In genomic region chr1:22137006-22137720, GRCh38 we compare ENCODE assay signal across 21 cellular contexts. TPM values are rescaled to one million over a fixed set of nuclear protein-coding genes. Genes with fewer than 3 reads are reported as not detected.
DNase-seq lines count a peak whose midpoint lies in the region; ATAC-seq, FAIRE-seq and TF ChIP-seq lines count a peak whose summit lies in the region.
"Had no signal": no experiment of that assay in that cellular context is flagged by ENCODE, and none has a peak within 500 bp of the region (broad histone marks: within the 10 kb centered on the region; RNA-seq: fewer than 3 reads in every experiment).

No MANE protein-coding gene starts in this region.

- H3K9me3 ChIP-seq in liver (ENCODE audit: control insufficient read depth in 4 of 4, low read length in 3 of 4) (no peaks in the 10 kb centered on the region), uterus (no peaks in the 10 kb centered on the region)
- H3K9me3 ChIP-seq: heart left ventricle, left lung had no signal

- TF ChIP-seq POLR2A in uterus (IDR thresholded peaks at IDR 0.05), result no peak

- peak; percentile 95 for FAIRE-seq in bronchial epithelial cell (lab: Jason Lieb, UNC)
- FAIRE-seq: endothelial cell of umbilical vein, G401.6 had no signal

- DNase-seq in Right ventricle myocardium inferior (ENCODE audit: missing footprints), result peak; percentile 53
- DNase-seq in left ventricle myocardium superior, result no peak
- peak; percentile 93 for DNase-seq in bronchial epithelial cell (ENCODE audit: low read depth)
- peak; percentile 78 to 89 for DNase-seq in uterus
- no peak for DNase-seq in GM19238 (ENCODE audit: insufficient read length, low spot score)
- no peak for DNase-seq in type B pancreatic cell (ENCODE audit: extremely low spot score, unreplicated experiment)
- DNase-seq in stimulated activated naive CD4-positive, alpha-beta T cell (lab: John Stamatoyannopoulos, UW), result no peak
- DNase-seq: 8988T; activated CD8-positive, alpha-beta memory T cell treated with anti-CD3 and anti-CD28 coated beads, Interleukin-2, amount 10 ng/mL, durations not matched to agents 7 days and 5 days; activated naive CD4-positive, alpha-beta T cell treated with anti-CD3 and anti-CD28 coated beads, Interleukin-2, amount 10 ng/mL, durations not matched to agents 7 days and 5 days; caudate nucleus; CD8-positive, alpha-beta memory T cell; heart left ventricle; naive thymus-derived CD4-positive, alpha-beta T cell; NCI-H2227 treated with DMSO at 0.1 percent for 48 hours; stimulated activated CD4-positive, alpha-beta T cell treated with anti-CD3 and anti-CD28 coated beads, Interleukin-2, amount 100 ng/mL, for 48 hours had no signal

- no peak overlapping the region for H3K9ac ChIP-seq in liver (ENCODE audit: low read depth in 1 of 2, low read length in 2 of 2)

- WGBS in liver, result 64% methylated on average over 16 of the region's 16 CpGs

- no peak for ATAC-seq in Right ventricle myocardium inferior
- ATAC-seq in left ventricle myocardium superior, result no peak
- ATAC-seq: activated CD8-positive, alpha-beta memory T cell treated with anti-CD3 and anti-CD28 coated beads, Interleukin-2, amount 10 ng/mL, durations not matched to agents 7 days and 5 days; heart left ventricle; left lung; naive thymus-derived CD4-positive, alpha-beta T cell had no signal

- H3K4me3 ChIP-seq in bronchial epithelial cell (ENCODE audit: low read depth, low read length) (no peak overlapping the region), liver (ENCODE audit: low read depth in 1 of 3, low read length in 3 of 3) (no peak overlapping the region), uterus (no peak overlapping the region)
- H3K4me3 ChIP-seq: heart left ventricle, left lung had no signal

- H3K27me3 ChIP-seq in bronchial epithelial cell (ENCODE audit: control insufficient read depth, insufficient read depth, low read length), result no peaks in the 10 kb centered on the region
- peaks cover 0 to 9% (median 3%) of the 10 kb centered on the region in 4 donors for H3K27me3 ChIP-seq in liver (ENCODE audit: control insufficient read depth in 4 of 4, insufficient read depth in 4 of 4, low read length in 3 of 4)
- no peaks in the 10 kb centered on the region for H3K27me3 ChIP-seq in uterus

- peaks cover 1 to 6% (median 3%) of the 10 kb centered on the region in 4 donors for H3K4me1 ChIP-seq in liver (ENCODE audit: control insufficient read depth in 4 of 4, insufficient read depth in 4 of 4, low read length in 3 of 4)
- H3K4me1 ChIP-seq in uterus, result peaks cover 2 to 19% of the 10 kb centered on the region in 2 donors

- TF ChIP-seq RAD21 in liver (IDR thresholded peaks at IDR 0.05), result no peak

- TF ChIP-seq CTCF in bronchial epithelial cell (IDR thresholded peaks at IDR 0.05; ENCODE audit: insufficient read depth, low read length, severe bottlenecking) (no peak), liver (IDR thresholded peaks at IDR 0.05; ENCODE audit: low read depth, low read length, missing input control) (no peak), uterus (IDR thresholded peaks at IDR 0.05) (no peak), type B pancreatic cell (conservative IDR thresholded peaks at IDR 0.05) (no peak)

- peaks cover 36% of the 10 kb centered on the region for H3K4me1 Mint-ChIP-seq in type B pancreatic cell (ENCODE audit: unreplicated experiment)
- H3K4me1 Mint-ChIP-seq: activated CD8-positive, alpha-beta memory T cell treated with anti-CD3 and anti-CD28 coated beads, Interleukin-2, amount 10 ng/mL, durations not matched to agents 7 days and 5 days; activated naive CD4-positive, alpha-beta T cell treated with anti-CD3 and anti-CD28 coated beads, Interleukin-2, amount 10 ng/mL, durations not matched to agents 7 days and 5 days had no signal

- intact Hi-C loops in Right ventricle myocardium inferior (cut with DNase I) (no loop called here), left ventricle myocardium superior (cut with micrococcal nuclease) (no loop called here), uterus (cut with DNase I; ENCODE audit: low total_unique reads) (no loop called here)

- H3K36me3 Mint-ChIP-seq in type B pancreatic cell, result peaks cover 3% of the 10 kb centered on the region
- H3K36me3 Mint-ChIP-seq: activated CD8-positive, alpha-beta memory T cell treated with anti-CD3 and anti-CD28 coated beads, Interleukin-2, amount 10 ng/mL, durations not matched to agents 7 days and 5 days; activated naive CD4-positive, alpha-beta T cell treated with anti-CD3 and anti-CD28 coated beads, Interleukin-2, amount 10 ng/mL, durations not matched to agents 7 days and 5 days; CD8-positive, alpha-beta memory T cell; naive thymus-derived CD4-positive, alpha-beta T cell had no signal

- H3K4me3 Mint-ChIP-seq in type B pancreatic cell, result no peak overlapping the region
- H3K4me3 Mint-ChIP-seq: activated CD8-positive, alpha-beta memory T cell treated with anti-CD3 and anti-CD28 coated beads, Interleukin-2, amount 10 ng/mL, durations not matched to agents 7 days and 5 days; activated naive CD4-positive, alpha-beta T cell treated with anti-CD3 and anti-CD28 coated beads, Interleukin-2, amount 10 ng/mL, durations not matched to agents 7 days and 5 days; CD8-positive, alpha-beta memory T cell; naive thymus-derived CD4-positive, alpha-beta T cell had no signal

- H3K9me3 Mint-ChIP-seq in type B pancreatic cell, result no peaks in the 10 kb centered on the region
- H3K9me3 Mint-ChIP-seq: activated naive CD4-positive, alpha-beta T cell treated with anti-CD3 and anti-CD28 coated beads, Interleukin-2, amount 10 ng/mL, durations not matched to agents 7 days and 5 days; CD8-positive, alpha-beta memory T cell; naive thymus-derived CD4-positive, alpha-beta T cell had no signal

- no peak overlapping the region for H3K27ac Mint-ChIP-seq in type B pancreatic cell
- H3K27ac Mint-ChIP-seq: activated CD8-positive, alpha-beta memory T cell treated with anti-CD3 and anti-CD28 coated beads, Interleukin-2, amount 10 ng/mL, durations not matched to agents 7 days and 5 days; activated naive CD4-positive, alpha-beta T cell treated with anti-CD3 and anti-CD28 coated beads, Interleukin-2, amount 10 ng/mL, durations not matched to agents 7 days and 5 days; CD8-positive, alpha-beta memory T cell; naive thymus-derived CD4-positive, alpha-beta T cell had no signal

- no peak overlapping the region for H3K27ac ChIP-seq in liver (ENCODE audit: low read depth in 1 of 2, low read length in 2 of 2)
- H3K27ac ChIP-seq in uterus, result peak overlapping the region; percentile 70 to 73
- H3K27ac ChIP-seq: heart left ventricle, left lung, VCaP had no signal

- peaks cover 25% of the 10 kb centered on the region for H3K27me3 Mint-ChIP-seq in type B pancreatic cell

- peaks cover 4% of the 10 kb centered on the region for H3K36me3 ChIP-seq in bronchial epithelial cell (ENCODE audit: control insufficient read depth, insufficient read depth, low read length)
- H3K36me3 ChIP-seq in liver (ENCODE audit: control insufficient read depth in 4 of 4, insufficient read depth in 3 of 4, low read depth in 1 of 4, low read length in 3 of 4), result no peaks in the 10 kb centered on the region
- no peaks in the 10 kb centered on the region for H3K36me3 ChIP-seq in uterus
- H3K36me3 ChIP-seq: heart left ventricle, left lung had no signal

TF ChIP-seq in liver, 16 proteins besides CTCF, POLR2A, EP300 and RAD21:
- TF ChIP-seq HNF4A (conservative IDR thresholded peaks at IDR 0.05), result no peak
- TF ChIP-seq NR2F2 (IDR thresholded peaks at IDR 0.05), result peak; percentile 51

RNA-seq across cellular contexts. Expression of gene WNT4, which starts 5.7 kb away (rescaled TPM):
- not detected for total RNA-seq in Right ventricle myocardium inferior
- 0.05 TPM for total RNA-seq in left ventricle myocardium superior
- 1.1 and 22.1 TPM in 2 replicates for total RNA-seq in bronchial epithelial cell
- total RNA-seq in liver, result under 1 TPM in 1 of 2 donors, not detected in 1; under 0.01 TPM
- under 1 TPM in 1 of 2 donors, not detected in 1; 0.09 TPM for polyA plus RNA-seq in liver
- 10 to 100 TPM in 2 of 4 donors, 1 to 10 TPM in 1, not detected in 1; 1.3 to 14.0 (median 11.5) TPM for total RNA-seq in uterus
- total RNA-seq in type B pancreatic cell (ENCODE audit: low replicate concordance), result 9.8 and 26.4 TPM in 2 replicates
- total RNA-seq: activated CD8-positive, alpha-beta memory T cell treated with anti-CD3 and anti-CD28 coated beads, Interleukin-2, amount 10 ng/mL, durations not matched to agents 7 days and 5 days; CD8-positive, alpha-beta memory T cell; endothelial cell of umbilical vein; naive thymus-derived CD4-positive, alpha-beta T cell had no signal

Comparison
In these comparisons a context has a peak if more than half of its experiments do, and no peak if none do; other contexts are left out.
1. DNase-seq: peak in Right ventricle myocardium inferior (single experiment), bronchial epithelial cell (single experiment) and uterus (2 of 2); none in left ventricle myocardium superior (single experiment), GM19238 (single experiment), type B pancreatic cell (single experiment) and stimulated activated naive CD4-positive, alpha-beta T cell (0 of 6).
2. H3K27ac ChIP-seq: peak in uterus (2 of 2); none in liver (0 of 2).